ENCODE assay signal across 11 cellular contexts in genomic region chr1:167717351-167717750, GRCh38. TPM values are rescaled to one million over a fixed set of nuclear protein-coding genes. Genes with fewer than 3 reads are reported as not detected.
A peak's percentile ranks its signal among the peaks of the same experiment; 100 is the strongest.
DNase-seq lines count a peak whose midpoint lies in the region; ATAC-seq, FAIRE-seq and TF ChIP-seq lines count a peak whose summit lies in the region.
"Had no signal": no experiment of that assay in that cellular context is flagged by ENCODE, and none has a peak within 500 bp of the region (broad histone marks: within the 10 kb centered on the region; RNA-seq: fewer than 3 reads in every experiment).

No MANE protein-coding gene starts in this region.

- CTCF ChIA-PET in activated naive CD4-positive, alpha-beta T cell treated with anti-CD3 and anti-CD28 coated beads, Interleukin-2, amount 10 ng/mL, durations not matched to agents 7 days and 5 days (lab: Charles Lee): interaction anchor here (1.4 to 4.6 kb wide), 4 partner anchors 44 to 366 kb away, joined by 3 to 22 read pairs (median 6); no protein-coding TSS in a partner anchor
- CTCF ChIA-PET in WTC11 (lab: Charles Lee): interaction anchor here (0.5 to 1.8 kb wide), 6 partner anchors 10 to 497 kb away, joined by 3 to 12 read pairs (median 6); no protein-coding TSS in a partner anchor

- H3K4me3 ChIP-seq in fibroblast of villous mesenchyme (ENCODE audit: low read depth, low read length): no peak overlapping the region

- DNase-seq in activated naive CD4-positive, alpha-beta T cell treated with anti-CD3 and anti-CD28 coated beads, Interleukin-2, amount 10 ng/mL, durations not matched to agents 7 days and 5 days: no peak
- DNase-seq in activated naive CD4-positive, alpha-beta T cell treated with anti-CD3 and anti-CD28 coated beads, Interleukin-2, amount 50 U/mL, for 16 hours: no peak
- DNase-seq in WTC11 (ENCODE audit: low spot score) (no peak), fibroblast of villous mesenchyme (ENCODE audit: low read depth) (peak; percentile 71), GM19240 (ENCODE audit: insufficient read length, low spot score) (no peak), frontal cortex (ENCODE audit: low spot score in 2 of 2) (no peak)
- no peak for DNase-seq in stimulated activated naive B cell treated with anti-CD40 and anti-IgM and Interleukin-4, amounts not matched to agents 10 μg/mL and 1 μg/mL and 100 μg/mL, for 72 hours
- DNase-seq: MM.1S; stimulated activated CD4-positive, alpha-beta T cell treated with anti-CD3 and anti-CD28 coated beads, Interleukin-12 subunit alpha, Interleukin-12 subunit beta, amount 100 ng/mL, for 4 hours had no signal

- peaks cover 77% of the 10 kb centered on the region for H3K4me1 Mint-ChIP-seq in activated naive CD4-positive, alpha-beta T cell treated with anti-CD3 and anti-CD28 coated beads, Interleukin-2, amount 10 ng/mL, durations not matched to agents 7 days and 5 days
- H3K4me1 Mint-ChIP-seq in WTC11: peaks cover 26% of the 10 kb centered on the region
- H3K4me1 Mint-ChIP-seq in stimulated activated naive B cell treated with anti-CD40 and anti-IgM and Interleukin-4, amounts not matched to agents 10 μg/mL and 1 μg/mL and 100 μg/mL, for 72 hours: peaks cover 43 to 60% of the 10 kb centered on the region in 2 donors

- H3K36me3 Mint-ChIP-seq in activated naive CD4-positive, alpha-beta T cell treated with anti-CD3 and anti-CD28 coated beads, Interleukin-2, amount 10 ng/mL, durations not matched to agents 7 days and 5 days: peaks cover 3% of the 10 kb centered on the region
- no peaks in the 10 kb centered on the region for H3K36me3 Mint-ChIP-seq in WTC11
- peaks cover 8 to 15% of the 10 kb centered on the region in 2 donors for H3K36me3 Mint-ChIP-seq in stimulated activated naive B cell treated with anti-CD40 and anti-IgM and Interleukin-4, amounts not matched to agents 10 μg/mL and 1 μg/mL and 100 μg/mL, for 72 hours

- peaks cover 24% of the 10 kb centered on the region for H3K27me3 Mint-ChIP-seq in activated naive CD4-positive, alpha-beta T cell treated with anti-CD3 and anti-CD28 coated beads, Interleukin-2, amount 10 ng/mL, durations not matched to agents 7 days and 5 days
- peaks cover 17% of the 10 kb centered on the region for H3K27me3 Mint-ChIP-seq in WTC11 (ENCODE audit: low read depth)
- peaks cover 7% of the 10 kb centered on the region in 2 donors for H3K27me3 Mint-ChIP-seq in stimulated activated naive B cell treated with anti-CD40 and anti-IgM and Interleukin-4, amounts not matched to agents 10 μg/mL and 1 μg/mL and 100 μg/mL, for 72 hours

- ATAC-seq in WTC11: no peak
- no peak for ATAC-seq in stimulated activated naive B cell treated with anti-CD40 and anti-IgM and Interleukin-4, amounts not matched to agents 10 μg/mL and 1 μg/mL and 100 μg/mL, for 72 hours (replicated peaks)
- ATAC-seq in HG03108 (IDR thresholded peaks at IDR 0.05; ENCODE audit: unreplicated experiment): no peak

- POLR2A ChIA-PET in WTC11 (lab: Charles Lee): interaction anchor here (0.5 kb wide), 1 partner anchor 14 kb away, joined by 3 read pairs; no protein-coding TSS in a partner anchor

- no peaks in the 10 kb centered on the region for H3K9me3 Mint-ChIP-seq in activated naive CD4-positive, alpha-beta T cell treated with anti-CD3 and anti-CD28 coated beads, Interleukin-2, amount 10 ng/mL, durations not matched to agents 7 days and 5 days
- no peaks in the 10 kb centered on the region for H3K9me3 Mint-ChIP-seq in WTC11
- H3K9me3 Mint-ChIP-seq in stimulated activated naive B cell treated with anti-CD40 and anti-IgM and Interleukin-4, amounts not matched to agents 10 μg/mL and 1 μg/mL and 100 μg/mL, for 72 hours: peaks cover 3 to 5% of the 10 kb centered on the region in 2 donors

- peak overlapping the region; percentile 79 for H3K4me3 Mint-ChIP-seq in activated naive CD4-positive, alpha-beta T cell treated with anti-CD3 and anti-CD28 coated beads, Interleukin-2, amount 10 ng/mL, durations not matched to agents 7 days and 5 days
- peak overlapping the region; percentile 93 for H3K4me3 Mint-ChIP-seq in WTC11
- peak overlapping the region in 1 of 2 donors; percentile 18 for H3K4me3 Mint-ChIP-seq in stimulated activated naive B cell treated with anti-CD40 and anti-IgM and Interleukin-4, amounts not matched to agents 10 μg/mL and 1 μg/mL and 100 μg/mL, for 72 hours

- no peak for FAIRE-seq in frontal cortex (lab: Jason Lieb, UNC)
- FAIRE-seq: colon had no signal

- peak overlapping the region; percentile 96 for H3K27ac Mint-ChIP-seq in activated naive CD4-positive, alpha-beta T cell treated with anti-CD3 and anti-CD28 coated beads, Interleukin-2, amount 10 ng/mL, durations not matched to agents 7 days and 5 days
- no peak overlapping the region; the same call in 1 of the 2 replicates for H3K27ac Mint-ChIP-seq in WTC11
- H3K27ac Mint-ChIP-seq in stimulated activated naive B cell treated with anti-CD40 and anti-IgM and Interleukin-4, amounts not matched to agents 10 μg/mL and 1 μg/mL and 100 μg/mL, for 72 hours: peak overlapping the region; percentile 70

- TF ChIP-seq CTCF in WTC11 (IDR thresholded peaks at IDR 0.05) (no peak), fibroblast of villous mesenchyme (IDR thresholded peaks at IDR 0.05; ENCODE audit: insufficient read depth, low read depth, low read length) (no peak)

TF ChIP-seq in WTC11, 78 proteins besides CTCF, POLR2A, EP300 and RAD21:
- TF ChIP-seq ESRRA (CRISPR knock-in tag; IDR thresholded peaks at IDR 0.05; ENCODE audit: borderline replicate concordance) (no peak), E2F1 (CRISPR knock-in tag; IDR thresholded peaks at IDR 0.05) (no peak), TCF7 (CRISPR knock-in tag; IDR thresholded peaks at IDR 0.05; ENCODE audit: low read depth) (no peak), ATF6 (CRISPR knock-in tag; IDR thresholded peaks at IDR 0.05) (no peak), ZNF671 (CRISPR knock-in tag; IDR thresholded peaks at IDR 0.05) (no peak), ZBTB21 (CRISPR knock-in tag; IDR thresholded peaks at IDR 0.05; ENCODE audit: borderline replicate concordance) (no peak), GTF2I (CRISPR knock-in tag; conservative IDR thresholded peaks at IDR 0.05) (no peak), TEAD4 (CRISPR knock-in tag; IDR thresholded peaks at IDR 0.05) (no peak), ZNF396 (CRISPR knock-in tag; IDR thresholded peaks at IDR 0.05; ENCODE audit: borderline replicate concordance) (no peak)
- TF ChIP-seq, protein P1, sequence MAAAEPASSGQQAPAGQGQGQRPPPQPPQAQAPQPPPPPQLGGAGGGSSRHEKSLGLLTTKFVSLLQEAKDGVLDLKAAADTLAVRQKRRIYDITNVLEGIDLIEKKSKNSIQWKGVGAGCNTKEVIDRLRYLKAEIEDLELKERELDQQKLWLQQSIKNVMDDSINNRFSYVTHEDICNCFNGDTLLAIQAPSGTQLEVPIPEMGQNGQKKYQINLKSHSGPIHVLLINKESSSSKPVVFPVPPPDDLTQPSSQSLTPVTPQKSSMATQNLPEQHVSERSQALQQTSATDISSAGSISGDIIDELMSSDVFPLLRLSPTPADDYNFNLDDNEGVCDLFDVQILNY (CRISPR knock-in tag; IDR thresholded peaks at IDR 0.05): no peak
- TF ChIP-seq, protein P2, sequence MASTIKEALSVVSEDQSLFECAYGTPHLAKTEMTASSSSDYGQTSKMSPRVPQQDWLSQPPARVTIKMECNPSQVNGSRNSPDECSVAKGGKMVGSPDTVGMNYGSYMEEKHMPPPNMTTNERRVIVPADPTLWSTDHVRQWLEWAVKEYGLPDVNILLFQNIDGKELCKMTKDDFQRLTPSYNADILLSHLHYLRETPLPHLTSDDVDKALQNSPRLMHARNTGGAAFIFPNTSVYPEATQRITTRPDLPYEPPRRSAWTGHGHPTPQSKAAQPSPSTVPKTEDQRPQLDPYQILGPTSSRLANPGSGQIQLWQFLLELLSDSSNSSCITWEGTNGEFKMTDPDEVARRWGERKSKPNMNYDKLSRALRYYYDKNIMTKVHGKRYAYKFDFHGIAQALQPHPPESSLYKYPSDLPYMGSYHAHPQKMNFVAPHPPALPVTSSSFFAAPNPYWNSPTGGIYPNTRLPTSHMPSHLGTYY (CRISPR knock-in tag; IDR thresholded peaks at IDR 0.05): no peak

RNA-seq across cellular contexts. Expression of gene MPZL1, which starts 4.4 kb away (rescaled TPM):
- total RNA-seq in WTC11 (2021) (71.7 to 74.1 TPM (median 72.3 TPM) in 3 replicates), fibroblast of villous mesenchyme (163 and 358 TPM in 2 replicates), frontal cortex (184 TPM)
